In genomic region chr6:127215931-127216330, GRCh38 we compare ENCODE assay signal across 1 cellular context.
TF ChIP-seq lines count a peak whose summit lies in the region.

No MANE protein-coding gene starts in this region.

TF ChIP-seq in liver, 16 proteins besides CTCF, POLR2A, EP300 and RAD21 (continued from another document):
- TF ChIP-seq RXRA (IDR thresholded peaks at IDR 0.05) (peak; percentile 66 to 75), FOXA2 (IDR thresholded peaks at IDR 0.05) (no peak), YY1 (IDR thresholded peaks at IDR 0.05) (peak; percentile 92), GABPA (IDR thresholded peaks at IDR 0.05 in 1 of 2, conservative IDR thresholded peaks at IDR 0.05 in 1 of 2) (peak in 1 of 2 donors; percentile 61), MAX (IDR thresholded peaks at IDR 0.05) (no peak)
TF ChIP-seq in liver: peak in this region for 13.
